Comparison of ENCODE assay signal across 7 cellular contexts in genomic region chr17:1715803-1716075, GRCh38. TPM values are rescaled to one million over a fixed set of nuclear protein-coding genes. Genes with fewer than 3 reads are reported as not detected.
DNase-seq lines count a peak whose midpoint lies in the region; ATAC-seq, FAIRE-seq and TF ChIP-seq lines count a peak whose summit lies in the region.

No MANE protein-coding gene starts in this region.

- DNase-seq in stimulated activated naive B cell treated with anti-CD40 and anti-IgM and Interleukin-4, amounts not matched to agents 10 μg/mL and 1 μg/mL and 100 μg/mL, for 72 hours, result no peak
- DNase-seq in NCI-H187 treated with DMSO at 0.1 percent for 48 hours (lab: John Stamatoyannopoulos, UW) (no peak), G401 (ENCODE audit: low spot score) (no peak), frontal cortex (ENCODE audit: low spot score in 2 of 2) (no peak)

- H3K36me3 Mint-ChIP-seq in activated T-helper 17 cell treated with anti-CD3 and anti-CD28 coated beads, Interleukin-2, amount 50 U/mL, for 72 hours (ENCODE audit: low read depth), result peaks cover 24% of the 10 kb centered on the region
- H3K36me3 Mint-ChIP-seq in stimulated activated naive B cell treated with anti-CD40 and anti-IgM and Interleukin-4, amounts not matched to agents 10 μg/mL and 1 μg/mL and 100 μg/mL, for 72 hours, result peaks cover 33 to 43% of the 10 kb centered on the region in 2 donors

- H3K4me3 ChIP-seq in HEK293 (ENCODE audit: low read depth, low read length) (peak overlapping the region; percentile 86), iPS-18a (ENCODE audit: low read length) (peak overlapping the region; percentile 58)

- in situ Hi-C loops in G401 (cut with HindIII; ENCODE audit: low sequenced_read_pairs), result loop anchor here (5.0 kb wide), 1 partner anchor 47 kb away; the partner anchor contains the start of gene SERPINF1

- POLR2A ChIA-PET in HEK293 (lab: Yijun Ruan, JAX), result interaction anchor here (0.5 to 4.6 kb wide), 29 partner anchors 9 to 1468 kb away, joined by 3 to 45 read pairs (median 6); partner anchors contain the start of genes INPP5K, PITPNA, PRPF8 and RILP

- no peaks in the 10 kb centered on the region for H3K9me3 Mint-ChIP-seq in activated T-helper 17 cell treated with anti-CD3 and anti-CD28 coated beads, Interleukin-2, amount 50 U/mL, for 72 hours
- H3K9me3 Mint-ChIP-seq in stimulated activated naive B cell treated with anti-CD40 and anti-IgM and Interleukin-4, amounts not matched to agents 10 μg/mL and 1 μg/mL and 100 μg/mL, for 72 hours, result no peaks in the 10 kb centered on the region

- TF ChIP-seq CTCF in HEK293 (tag by site-specific recombination; IDR thresholded peaks at IDR 0.05), result no peak; the same call in 1 of the 2 replicates

- H3K27ac Mint-ChIP-seq in activated T-helper 17 cell treated with anti-CD3 and anti-CD28 coated beads, Interleukin-2, amount 50 U/mL, for 72 hours, result peak overlapping the region; percentile 98
- H3K27ac Mint-ChIP-seq in stimulated activated naive B cell treated with anti-CD40 and anti-IgM and Interleukin-4, amounts not matched to agents 10 μg/mL and 1 μg/mL and 100 μg/mL, for 72 hours, result peak overlapping the region; percentile 98

- no peaks in the 10 kb centered on the region for H3K9me3 ChIP-seq in HEK293 (ENCODE audit: control insufficient read depth, insufficient read depth, low read depth, low read length)
- H3K9me3 ChIP-seq in iPS-18a (ENCODE audit: control insufficient read depth, low read depth, low read length), result no peaks in the 10 kb centered on the region

- peaks cover 10% of the 10 kb centered on the region for H3K27me3 ChIP-seq in iPS-18a (ENCODE audit: control insufficient read depth, insufficient read depth, low read length)

- peak overlapping the region; percentile 94 for H3K4me3 Mint-ChIP-seq in activated T-helper 17 cell treated with anti-CD3 and anti-CD28 coated beads, Interleukin-2, amount 50 U/mL, for 72 hours
- peak overlapping the region; percentile 97 to 99 for H3K4me3 Mint-ChIP-seq in stimulated activated naive B cell treated with anti-CD40 and anti-IgM and Interleukin-4, amounts not matched to agents 10 μg/mL and 1 μg/mL and 100 μg/mL, for 72 hours

- peaks cover 18% of the 10 kb centered on the region for H3K4me1 ChIP-seq in HEK293 (ENCODE audit: control insufficient read depth, insufficient read depth, low read length)
- peaks cover 10% of the 10 kb centered on the region for H3K4me1 ChIP-seq in iPS-18a (ENCODE audit: control insufficient read depth, low read depth, low read length)

- CTCF ChIA-PET in HEK293 (lab: Yijun Ruan, JAX), result interaction anchor here (0.6 to 5.1 kb wide), 4 partner anchors 54 to 149 kb away, joined by 3 to 44 read pairs (median 6); no protein-coding TSS in a partner anchor

- no peak overlapping the region for H3K27ac ChIP-seq in HEK293 (ENCODE audit: extremely low read depth, low read depth, low read length)
- no peak overlapping the region for H3K27ac ChIP-seq in iPS-18a (ENCODE audit: low read length)

- peaks cover 5% of the 10 kb centered on the region for H3K4me1 Mint-ChIP-seq in activated T-helper 17 cell treated with anti-CD3 and anti-CD28 coated beads, Interleukin-2, amount 50 U/mL, for 72 hours
- peaks cover 19 to 51% of the 10 kb centered on the region in 2 donors for H3K4me1 Mint-ChIP-seq in stimulated activated naive B cell treated with anti-CD40 and anti-IgM and Interleukin-4, amounts not matched to agents 10 μg/mL and 1 μg/mL and 100 μg/mL, for 72 hours

- FAIRE-seq in frontal cortex (lab: Jason Lieb, UNC), result no peak

- no peak for ATAC-seq in activated T-helper 17 cell treated with anti-CD3 and anti-CD28 coated beads, Interleukin-2, amount 50 U/mL, for 72 hours (replicated peaks)
- no peak for ATAC-seq in stimulated activated naive B cell treated with anti-CD40 and anti-IgM and Interleukin-4, amounts not matched to agents 10 μg/mL and 1 μg/mL and 100 μg/mL, for 72 hours (replicated peaks)

- H3K36me3 ChIP-seq in HEK293 (ENCODE audit: control insufficient read depth in 2 of 2, insufficient read depth in 1 of 2, low read length in 2 of 2) (peaks cover 0 to 23% of the 10 kb centered on the region in 2 experiments; a peak in 1 of 3 replicates), iPS-18a (ENCODE audit: control insufficient read depth, low read depth, low read length) (no peaks in the 10 kb centered on the region)

- peak overlapping the region; percentile 27 for H3K9ac ChIP-seq in iPS-18a (ENCODE audit: low read length)

- H3K27me3 Mint-ChIP-seq in activated T-helper 17 cell treated with anti-CD3 and anti-CD28 coated beads, Interleukin-2, amount 50 U/mL, for 72 hours, result no peaks in the 10 kb centered on the region
- H3K27me3 Mint-ChIP-seq in stimulated activated naive B cell treated with anti-CD40 and anti-IgM and Interleukin-4, amounts not matched to agents 10 μg/mL and 1 μg/mL and 100 μg/mL, for 72 hours, result peaks cover 40 to 44% of the 10 kb centered on the region in 2 donors

TF ChIP-seq in HEK293, 187 proteins besides CTCF, POLR2A, EP300 and RAD21:
- TF ChIP-seq ZXDB (tag by site-specific recombination; IDR thresholded peaks at IDR 0.05) (no peak), ZNF544 (tag by site-specific recombination; IDR thresholded peaks at IDR 0.05) (no peak), ZNF146 (tag by site-specific recombination; IDR thresholded peaks at IDR 0.05) (0 out of 2 replicates have a peak, but pooled peaks have one; percentile 16), ZNF239 (tag by site-specific recombination; IDR thresholded peaks at IDR 0.05) (0 out of 2 replicates have a peak, but pooled peaks have one; percentile 26), GFI1B (tag by site-specific recombination; IDR thresholded peaks at IDR 0.05) (0 out of 2 replicates have a peak, but pooled peaks have one; percentile 57)
TF ChIP-seq in HEK293: peak in this region for 3.

RNA-seq across cellular contexts. Expression of gene TLCD2, which starts 5.6 kb away (rescaled TPM):
- 1 to 10 TPM in 1 of 2 donors, under 1 TPM in 1; 0.26 to 1.1 TPM for total RNA-seq in activated T-helper 17 cell treated with anti-CD3 and anti-CD28 coated beads, Interleukin-2, amount 50 U/mL, for 72 hours
- total RNA-seq in G401 (2014; rRNA removed; shearing (Covaris generic)), result 1.2 TPM in 2 replicates
- total RNA-seq in frontal cortex, result 0.41 TPM

RNA-seq across cellular contexts. Expression of gene WDR81, which starts 8.8 kb away (rescaled TPM):
- total RNA-seq in activated T-helper 17 cell treated with anti-CD3 and anti-CD28 coated beads, Interleukin-2, amount 50 U/mL, for 72 hours, result 10 to 100 TPM; 13.2 to 20.2 TPM
- total RNA-seq in G401 (2014; rRNA removed; shearing (Covaris generic)), result 25.0 and 29.9 TPM in 2 replicates
- 10.2 TPM for total RNA-seq in frontal cortex

RNA-seq across cellular contexts. Expression of gene SERPINF2, which starts 26.9 kb away (rescaled TPM):
- total RNA-seq in activated T-helper 17 cell treated with anti-CD3 and anti-CD28 coated beads, Interleukin-2, amount 50 U/mL, for 72 hours, result under 1 TPM; 0.45 to 0.85 TPM
- 2.4 and 3.0 TPM in 2 replicates for total RNA-seq in G401 (2014; rRNA removed; shearing (Covaris generic))
- total RNA-seq in frontal cortex, result not detected

RNA-seq across cellular contexts. Expression of gene PRPF8, which starts 31.1 kb away (rescaled TPM):
- total RNA-seq in activated T-helper 17 cell treated with anti-CD3 and anti-CD28 coated beads, Interleukin-2, amount 50 U/mL, for 72 hours, result 100 to 1,000 TPM; 353 to 426 TPM
- 157 and 202 TPM in 2 replicates for total RNA-seq in G401 (2014; rRNA removed; shearing (Covaris generic))
- 75.0 TPM for total RNA-seq in frontal cortex

RNA-seq across cellular contexts. Expression of gene SERPINF1, which starts 46.1 kb away (rescaled TPM):
- not detected for total RNA-seq in activated T-helper 17 cell treated with anti-CD3 and anti-CD28 coated beads, Interleukin-2, amount 50 U/mL, for 72 hours
- 465 and 509 TPM in 2 replicates for total RNA-seq in G401 (2014; rRNA removed; shearing (Covaris generic))
- total RNA-seq in frontal cortex, result 9.0 TPM
